8 cellular contexts compared by ENCODE assay signal in genomic region chr6:26025047-26025893, GRCh38.
DNase-seq lines count a peak whose midpoint lies in the region; ATAC-seq and TF ChIP-seq lines count a peak whose summit lies in the region.

No MANE protein-coding gene starts in this region.

- peak overlapping the region; percentile 34 for H3K4me3 Mint-ChIP-seq in CD4-positive, alpha-beta T cell

- H3K27me3 Mint-ChIP-seq in CD4-positive, alpha-beta T cell = no peaks in the 10 kb centered on the region

- H3K36me3 Mint-ChIP-seq in CD4-positive, alpha-beta T cell (ENCODE audit: low read depth) = peaks cover 26% of the 10 kb centered on the region

- H3K9ac ChIP-seq in colonic mucosa (ENCODE audit: low read depth in 2 of 2, low read length in 2 of 2) (peak overlapping the region in 1 of 2 donors; percentile 68), mucosa of rectum (ENCODE audit: low read depth in 1 of 2, low read length in 2 of 2) (peak overlapping the region; percentile 89 to 98)

- H3K27me3 ChIP-seq in CD4-positive, alpha-beta T cell (ENCODE audit: control insufficient read depth, insufficient read depth, low read length) = no peaks in the 10 kb centered on the region
- no peaks in the 10 kb centered on the region for H3K27me3 ChIP-seq in colonic mucosa
- no peaks in the 10 kb centered on the region for H3K27me3 ChIP-seq in mucosa of rectum (ENCODE audit: control insufficient read depth in 2 of 2, insufficient read depth in 2 of 2, low read length in 2 of 2)

- H3K4me1 ChIP-seq in colonic mucosa = no peaks in the 10 kb centered on the region
- peaks cover 10 to 26% of the 10 kb centered on the region in 2 donors for H3K4me1 ChIP-seq in mucosa of rectum (ENCODE audit: control insufficient read depth in 2 of 2, insufficient read depth in 2 of 2, low read length in 2 of 2)

- CTCF ChIA-PET in CD4-positive, alpha-beta T cell (lab: Charles Lee) = interaction anchor here (0.8 to 3.5 kb wide), 15 partner anchors 8 to 1841 kb away, joined by 3 to 40 read pairs (median 8); partner anchors contain the start of gene HFE

- ATAC-seq in CD4-positive, alpha-beta T cell (ENCODE audit: poor library complexity) = no peak

- no peak for TF ChIP-seq CTCF in CD4-positive, alpha-beta T cell (IDR thresholded peaks at IDR 0.05)
- no peak for TF ChIP-seq CTCF in colonic mucosa (IDR thresholded peaks at IDR 0.05)

- no peaks in the 10 kb centered on the region for H3K36me3 ChIP-seq in colonic mucosa
- no peaks in the 10 kb centered on the region for H3K36me3 ChIP-seq in mucosa of rectum (ENCODE audit: control insufficient read depth in 2 of 2, insufficient read depth in 2 of 2, low read length in 2 of 2)

- intact Hi-C loops in CD4-positive, alpha-beta T cell (cut with DNase I, micrococcal nuclease) = loop anchor here (5.0 to 10.0 kb wide), 8 partner anchors 37 to 1870 kb away; partner anchors contain the start of gene ZNF184 (in 2 of the 2)
- intact Hi-C loops in colonic mucosa (cut with DNase I) = no loop called here
- intact Hi-C loops in head of caudate nucleus (cut with DNase I) = no loop called here

- in situ Hi-C loops in G401 (cut with HindIII; ENCODE audit: low sequenced_read_pairs) = no loop called here

- no peak for DNase-seq in CD4-positive, alpha-beta T cell
- DNase-seq in NCI-H460 (ENCODE audit: extremely low read depth, low read depth) = peak; percentile 81
- DNase-seq in colonic mucosa = no peak
- DNase-seq in hippocampal formation (lab: John Stamatoyannopoulos, UW) = no peak
- no peak for DNase-seq in head of caudate nucleus
- no peak for DNase-seq in G401 (ENCODE audit: low spot score)
- DNase-seq in NK-92 (lab: John Stamatoyannopoulos, UW; ENCODE audit: unreplicated experiment) = no peak

- H3K27ac ChIP-seq in CD4-positive, alpha-beta T cell (ENCODE audit: low read depth, low read length) = peak overlapping the region; percentile 88
- H3K27ac ChIP-seq in colonic mucosa (peak overlapping the region; percentile 98), mucosa of rectum (ENCODE audit: low read depth in 2 of 2, low read length in 2 of 2) (peak overlapping the region; percentile 98)

- no peak overlapping the region for H3K4me3 ChIP-seq in colonic mucosa
- peak overlapping the region; percentile 81 to 95 for H3K4me3 ChIP-seq in mucosa of rectum (ENCODE audit: low read length in 2 of 2)

- H3K4me1 Mint-ChIP-seq in CD4-positive, alpha-beta T cell (ENCODE audit: low read depth) = peaks cover 45% of the 10 kb centered on the region

- peak overlapping the region; percentile 97 for H3K27ac Mint-ChIP-seq in CD4-positive, alpha-beta T cell

- POLR2A ChIA-PET in CD4-positive, alpha-beta T cell (lab: Charles Lee) = interaction anchor here (0.8 to 12.3 kb wide), 39 partner anchors 8 to 1870 kb away, joined by 3 to 919 read pairs (median 19); partner anchors contain the start of genes HFE and TRIM38

- H3K9me3 ChIP-seq in CD4-positive, alpha-beta T cell (ENCODE audit: control insufficient read depth, low read length) = no peaks in the 10 kb centered on the region
- H3K9me3 ChIP-seq in colonic mucosa (no peaks in the 10 kb centered on the region), mucosa of rectum (ENCODE audit: control insufficient read depth in 2 of 2, low read length in 2 of 2) (no peaks in the 10 kb centered on the region)

- H3K9me3 Mint-ChIP-seq in CD4-positive, alpha-beta T cell = no peaks in the 10 kb centered on the region

Comparison
In these comparisons a context has a peak if more than half of its experiments do, and no peak if none do; other contexts are left out.
1. intact Hi-C loops: an anchor here in CD4-positive, alpha-beta T cell (5.0 to 10.0 kb wide); none called in colonic mucosa and head of caudate nucleus.